In the genomic region with DNA sequence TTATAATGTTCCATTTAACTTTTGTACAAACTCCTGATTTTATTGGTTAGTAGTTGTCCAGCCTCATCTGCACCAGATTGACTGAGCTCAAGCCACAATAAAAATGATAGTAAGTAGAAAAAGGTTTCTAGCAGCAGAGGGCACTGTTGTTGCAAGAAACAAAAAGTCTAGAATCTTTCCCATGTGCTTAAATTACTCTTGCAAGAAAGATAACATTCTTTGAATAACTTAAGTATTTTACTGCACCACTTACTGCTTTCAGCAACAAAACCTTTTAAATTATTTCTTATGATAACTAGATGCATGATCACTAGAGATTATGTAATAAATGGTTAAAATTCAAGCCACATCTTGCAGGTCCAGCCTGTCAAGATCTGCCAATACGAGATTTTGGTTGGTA, we compare ENCODE assay signal across 9 cellular contexts. TPM values are rescaled to one million over a fixed set of nuclear protein-coding genes. Genes with fewer than 3 reads are reported as not detected.
DNase-seq lines count a peak whose midpoint lies in the region; ATAC-seq, FAIRE-seq and TF ChIP-seq lines count a peak whose summit lies in the region.
"Had no signal": no experiment of that assay in that cellular context is flagged by ENCODE, and none has a peak within 500 bp of the region (broad histone marks: within the 10 kb centered on the region; RNA-seq: fewer than 3 reads in every experiment).

No MANE protein-coding gene starts in this region.

- H3K4me1 Mint-ChIP-seq in astrocyte (ENCODE audit: low read depth, unreplicated experiment), result no peaks in the 10 kb centered on the region

- H3K9me3 ChIP-seq in astrocyte (ENCODE audit: insufficient read depth, low read depth, low read length) (no peaks in the 10 kb centered on the region), thoracic aorta (no peaks in the 10 kb centered on the region)

- TF ChIP-seq CTCF in astrocyte (IDR thresholded peaks at IDR 0.05; ENCODE audit: insufficient read depth, low read depth, low read length) (peak; percentile 55), thoracic aorta (IDR thresholded peaks at IDR 0.05) (peak; percentile 32)

- no peak overlapping the region for H3K4me2 ChIP-seq in astrocyte (ENCODE audit: low read length)

- no peak for FAIRE-seq in astrocyte (lab: Jason Lieb, UNC)

- peaks cover 2% of the 10 kb centered on the region for H3K4me1 ChIP-seq in astrocyte (ENCODE audit: insufficient read depth, low read length)
- H3K4me1 ChIP-seq in thoracic aorta (ENCODE audit: control insufficient read depth in 1 of 2, low read depth in 2 of 2), result peaks cover 0 to 4% of the 10 kb centered on the region in 2 donors

- H3K36me3 Mint-ChIP-seq in astrocyte (ENCODE audit: low read depth, unreplicated experiment), result peaks cover 1% of the 10 kb centered on the region

- no peak overlapping the region for H3K4me3 ChIP-seq in H7 (ENCODE audit: insufficient read depth, low read depth, low read length)
- no peak overlapping the region for H3K4me3 ChIP-seq in astrocyte (ENCODE audit: insufficient read depth, low read depth, low read length)
- H3K4me3 ChIP-seq in thoracic aorta, result no peak overlapping the region

- peaks cover 4% of the 10 kb centered on the region for H4K20me1 ChIP-seq in astrocyte (ENCODE audit: insufficient read depth, low read length)

- no peaks in the 10 kb centered on the region for H3K79me2 ChIP-seq in astrocyte (ENCODE audit: insufficient read depth, low read length)

- H2AFZ ChIP-seq in astrocyte (ENCODE audit: low read depth, low read length), result no peak overlapping the region

- ATAC-seq in thoracic aorta (ENCODE audit: insufficient number of reproducible peaks, low FRiP score, low read depth), result no peak
- ATAC-seq: activated T-cell treated with anti-CD3 and anti-CD28 coated beads, Interleukin-2, amount 50 U/mL, for 72 hours had no signal

- H3K9ac ChIP-seq in astrocyte (ENCODE audit: low read length), result no peak overlapping the region

- no peak overlapping the region for H3K27ac Mint-ChIP-seq in astrocyte (ENCODE audit: unreplicated experiment)
- H3K27ac Mint-ChIP-seq: activated T-cell treated with anti-CD3 and anti-CD28 coated beads, Interleukin-2, amount 50 U/mL, for 72 hours had no signal

- peak; percentile 78 for DNase-seq in DMS 273 (lab: John Stamatoyannopoulos, UW; ENCODE audit: unreplicated experiment)
- DNase-seq in DMS 273 treated with DMSO at 0.1 percent for 48 hours (lab: John Stamatoyannopoulos, UW), result no peak
- DNase-seq in H7, result peak; percentile 7
- peak; percentile 27 to 33 for DNase-seq in NCI-H1930 (lab: John Stamatoyannopoulos, UW)
- DNase-seq in astrocyte (ENCODE audit: low read depth), result peak; percentile 60
- DNase-seq in iPS-NIHi11 (ENCODE audit: low spot score), result peak; percentile 30
- DNase-seq in thoracic aorta (ENCODE audit: low spot score), result no peak
- no peak for DNase-seq in activated gamma-delta T cell (lab: John Stamatoyannopoulos, UW)

- no peak overlapping the region for H3K27ac ChIP-seq in astrocyte (ENCODE audit: low read depth, low read length)
- no peak overlapping the region for H3K27ac ChIP-seq in thoracic aorta

- H3K27me3 Mint-ChIP-seq in astrocyte (ENCODE audit: low read depth, unreplicated experiment), result no peaks in the 10 kb centered on the region

- no peaks in the 10 kb centered on the region for H3K9me3 Mint-ChIP-seq in astrocyte (ENCODE audit: unreplicated experiment)
- H3K9me3 Mint-ChIP-seq: activated T-cell treated with anti-CD3 and anti-CD28 coated beads, Interleukin-2, amount 50 U/mL, for 72 hours had no signal

- H3K36me3 ChIP-seq in H7 (replicated peaks; ENCODE audit: control insufficient read depth, insufficient read depth, low read length), result peaks cover 2% of the 10 kb centered on the region; the same call in 1 of the 2 replicates
- no peaks in the 10 kb centered on the region for H3K36me3 ChIP-seq in astrocyte (ENCODE audit: insufficient read depth, low read length)
- peaks cover 2% of the 10 kb centered on the region for H3K36me3 ChIP-seq in thoracic aorta

- no peak overlapping the region for H3K4me3 Mint-ChIP-seq in astrocyte (ENCODE audit: unreplicated experiment)
- H3K4me3 Mint-ChIP-seq: activated T-cell treated with anti-CD3 and anti-CD28 coated beads, Interleukin-2, amount 50 U/mL, for 72 hours had no signal

- H3K27me3 ChIP-seq in H7 (ENCODE audit: control insufficient read depth, insufficient read depth, low read length) (no peaks in the 10 kb centered on the region), astrocyte (ENCODE audit: insufficient read depth, low read length) (no peaks in the 10 kb centered on the region), thoracic aorta (replicated peaks; ENCODE audit: insufficient read depth) (no peaks in the 10 kb centered on the region)

RNA-seq across cellular contexts. Expression of gene LMOD2, which starts 27.0 kb away (rescaled TPM):
- total RNA-seq in H7 (2014; rRNA removed; shearing (Covaris generic)), result not detected in 2 replicates
- total RNA-seq in astrocyte, result not detected in 2 replicates
- not detected for total RNA-seq in thoracic aorta
- total RNA-seq: activated T-cell treated with anti-CD3 and anti-CD28 coated beads, Interleukin-2, amount 50 U/mL, for 72 hours had no signal

Comparison
In these comparisons a context has a peak if more than half of its experiments do, and no peak if none do; other contexts are left out.
1. DNase-seq: peak in DMS 273 (single experiment), H7 (single experiment), NCI-H1930 (2 of 2), astrocyte (single experiment) and iPS-NIHi11 (single experiment); none in DMS 273 treated with DMSO at 0.1 percent for 48 hours (single experiment), thoracic aorta (single experiment) and activated gamma-delta T cell (single experiment).